ENCODE assay signal across 15 cellular contexts in genomic region chr7:158072889-158073730, GRCh38.
DNase-seq lines count a peak whose midpoint lies in the region; ATAC-seq, FAIRE-seq and TF ChIP-seq lines count a peak whose summit lies in the region.
"Had no signal": no experiment of that assay in that cellular context is flagged by ENCODE, and none has a peak within 500 bp of the region (broad histone marks: within the 10 kb centered on the region; RNA-seq: fewer than 3 reads in every experiment).

No MANE protein-coding gene starts in this region.

- no peaks in the 10 kb centered on the region for H3K9me3 ChIP-seq in K562 (replicated peaks; ENCODE audit: control insufficient read depth, insufficient read depth, low read depth, low read length)
- no peaks in the 10 kb centered on the region for H3K9me3 ChIP-seq in colonic mucosa

- TF ChIP-seq EP300 in K562 (IDR thresholded peaks at IDR 0.05; ENCODE audit: low read length), result no peak

- H3K4me2 ChIP-seq in K562 (ENCODE audit: insufficient read depth, low read length), result no peak overlapping the region
- H3K4me2 ChIP-seq: GM23338 had no signal

- no peaks in the 10 kb centered on the region for H3K79me2 ChIP-seq in K562 (ENCODE audit: control insufficient read depth, insufficient read depth, low read length)

- POLR2A ChIA-PET in K562 (lab: Yijun Ruan, JAX), result interaction anchor here (1.0 kb wide), 1 partner anchor 17 kb away, joined by 3 read pairs; no protein-coding TSS in a partner anchor

- peak; percentile 47 for DNase-seq in H7
- DNase-seq in K562 (ENCODE audit: extremely low read depth in 1 of 4, low spot score in 3 of 4), result no peak
- peak; percentile 65 for DNase-seq in mesenteric fat pad (ENCODE audit: low spot score)
- DNase-seq in posterior vena cava (ENCODE audit: low spot score), result peak; percentile 56
- no peak for DNase-seq in colonic mucosa
- DNase-seq in T1000 (lab: John Stamatoyannopoulos, UW), result no peak
- DNase-seq: CD4-positive, alpha-beta memory T cell; DMS79; H9 had no signal

- no peaks in the 10 kb centered on the region for H3K9me1 ChIP-seq in K562 (ENCODE audit: control insufficient read depth, insufficient read depth, low read length)

- H3K4me1 ChIP-seq in K562 (replicated peaks in 1 of 2; ENCODE audit: control insufficient read depth in 2 of 2, insufficient read depth in 2 of 2, low read length in 2 of 2), result no peaks in the 10 kb centered on the region; a peak in 1 of 5 replicates
- no peaks in the 10 kb centered on the region for H3K4me1 ChIP-seq in colonic mucosa

- no peaks in the 10 kb centered on the region; the same call in 1 of the 2 replicates for H4K20me1 ChIP-seq in K562 (replicated peaks; ENCODE audit: control insufficient read depth, insufficient read depth, low read length)

- no peak overlapping the region for H2AFZ ChIP-seq in K562 (ENCODE audit: low read depth, low read length)
- H2AFZ ChIP-seq: GM23338 had no signal

- no peak for FAIRE-seq in K562 (lab: Jason Lieb, UNC)
- FAIRE-seq: A204.1, GM12878, HTR-8/SVneo had no signal

- H3K9ac ChIP-seq in K562 (ENCODE audit: insufficient read depth in 1 of 2, low read depth in 2 of 2, low read length in 2 of 2) (no peak overlapping the region), colonic mucosa (ENCODE audit: low read depth in 2 of 2, low read length in 2 of 2) (no peak overlapping the region)

- H3K36me3 ChIP-seq in H7 (replicated peaks; ENCODE audit: control insufficient read depth, insufficient read depth, low read length) (no peaks in the 10 kb centered on the region), K562 (ENCODE audit: control insufficient read depth, insufficient read depth, low read length) (no peaks in the 10 kb centered on the region), colonic mucosa (no peaks in the 10 kb centered on the region)

- ATAC-seq in K562 (no peak), HG03159 (IDR thresholded peaks at IDR 0.05; ENCODE audit: unreplicated experiment) (no peak)
- ATAC-seq: GM12878, GM23338 had no signal

- H3K4me3 ChIP-seq in H7 (ENCODE audit: insufficient read depth, low read depth, low read length), result no peak overlapping the region
- H3K4me3 ChIP-seq in K562, result no peak overlapping the region
- no peak overlapping the region for H3K4me3 ChIP-seq in colonic mucosa
- H3K4me3 ChIP-seq: GM12878, GM23338 had no signal

- in situ Hi-C loops in K562 (cut with MboI), result no loop called here

- no TSS peak for BruUV-seq in K562 (replicated peaks; lab: Mats Ljungman, UMichigan)

- TF ChIP-seq CTCF in K562 (IDR thresholded peaks at IDR 0.05 in 2 of 3, conservative IDR thresholded peaks at IDR 0.05 in 1 of 3; ENCODE audit: insufficient read depth in 2 of 3, low read depth in 1 of 3, low read length in 3 of 3), result no peak
- TF ChIP-seq CTCF in colonic mucosa (IDR thresholded peaks at IDR 0.05), result no peak

- no peak for TF ChIP-seq RAD21 in K562 (CRISPR knock-in tag; conservative IDR thresholded peaks at IDR 0.05 in 1 of 2, IDR thresholded peaks at IDR 0.05 in 1 of 2)

- WGBS in K562 (ENCODE audit: insufficient coverage, low coverage, missing lambda C conversion rate), result 0% methylated on average over 18 of the region's 18 CpGs

- no peak for TF ChIP-seq POLR2A in K562 (conservative IDR thresholded peaks at IDR 0.05)

- intact Hi-C loops in K562 (cut with micrococcal nuclease) (no loop called here), posterior vena cava (cut with DNase I) (no loop called here), colonic mucosa (cut with DNase I) (no loop called here)

- H3K27me3 ChIP-seq in H7 (ENCODE audit: control insufficient read depth, insufficient read depth, low read length) (no peaks in the 10 kb centered on the region), K562 (ENCODE audit: control insufficient read depth in 2 of 2, insufficient read depth in 2 of 2, low read length in 2 of 2) (peaks cover 27 to 60% of the 10 kb centered on the region in 2 experiments), colonic mucosa (no peaks in the 10 kb centered on the region)

- no peak overlapping the region for H3K27ac ChIP-seq in K562 (ENCODE audit: extremely low read depth, low read depth, low read length)
- H3K27ac ChIP-seq in colonic mucosa, result no peak overlapping the region
- H3K27ac ChIP-seq: C4-2B had no signal

- CTCF ChIA-PET in K562 (lab: Yijun Ruan, JAX; ENCODE audit: low intra/inter-chr PET ratio), result no interaction called here

TF ChIP-seq in K562, 482 proteins besides CTCF, POLR2A, EP300 and RAD21:
- TF ChIP-seq RFX1 (IDR thresholded peaks at IDR 0.05) (peak; percentile 38; the same call in 1 of the 2 replicates), IFI16 (CRISPR knock-in tag; IDR thresholded peaks at IDR 0.05) (no peak)
- TF ChIP-seq, protein P1, sequence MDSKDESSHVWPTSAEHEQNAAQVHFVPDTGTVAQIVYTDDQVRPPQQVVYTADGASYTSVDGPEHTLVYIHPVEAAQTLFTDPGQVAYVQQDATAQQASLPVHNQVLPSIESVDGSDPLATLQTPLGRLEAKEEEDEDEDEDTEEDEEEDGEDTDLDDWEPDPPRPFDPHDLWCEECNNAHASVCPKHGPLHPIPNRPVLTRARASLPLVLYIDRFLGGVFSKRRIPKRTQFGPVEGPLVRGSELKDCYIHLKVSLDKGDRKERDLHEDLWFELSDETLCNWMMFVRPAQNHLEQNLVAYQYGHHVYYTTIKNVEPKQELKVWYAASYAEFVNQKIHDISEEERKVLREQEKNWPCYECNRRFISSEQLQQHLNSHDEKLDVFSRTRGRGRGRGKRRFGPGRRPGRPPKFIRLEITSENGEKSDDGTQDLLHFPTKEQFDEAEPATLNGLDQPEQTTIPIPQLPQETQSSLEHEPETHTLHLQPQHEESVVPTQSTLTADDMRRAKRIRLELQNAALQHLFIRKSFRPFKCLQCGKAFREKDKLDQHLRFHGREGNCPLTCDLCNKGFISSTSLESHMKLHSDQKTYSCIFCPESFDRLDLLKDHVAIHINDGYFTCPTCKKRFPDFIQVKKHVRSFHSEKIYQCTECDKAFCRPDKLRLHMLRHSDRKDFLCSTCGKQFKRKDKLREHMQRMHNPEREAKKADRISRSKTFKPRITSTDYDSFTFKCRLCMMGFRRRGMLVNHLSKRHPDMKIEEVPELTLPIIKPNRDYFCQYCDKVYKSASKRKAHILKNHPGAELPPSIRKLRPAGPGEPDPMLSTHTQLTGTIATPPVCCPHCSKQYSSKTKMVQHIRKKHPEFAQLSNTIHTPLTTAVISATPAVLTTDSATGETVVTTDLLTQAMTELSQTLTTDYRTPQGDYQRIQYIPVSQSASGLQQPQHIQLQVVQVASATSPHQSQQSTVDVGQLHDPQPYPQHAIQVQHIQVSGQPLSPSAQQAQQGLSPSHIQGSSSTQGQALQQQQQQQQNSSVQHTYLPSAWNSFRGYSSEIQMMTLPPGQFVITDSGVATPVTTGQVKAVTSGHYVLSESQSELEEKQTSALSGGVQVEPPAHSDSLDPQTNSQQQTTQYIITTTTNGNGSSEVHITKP (IDR thresholded peaks at IDR 0.05; ENCODE audit: partially characterized antibody), result no peak

Comparison
In these comparisons a context has a peak if more than half of its experiments do, and no peak if none do; other contexts are left out.
1. DNase-seq: peak in H7 (single experiment), mesenteric fat pad (single experiment) and posterior vena cava (single experiment); none in K562 (0 of 4), colonic mucosa (single experiment) and T1000 (single experiment).